Comparison of ENCODE assay signal across 13 cellular contexts in the genomic region with DNA sequence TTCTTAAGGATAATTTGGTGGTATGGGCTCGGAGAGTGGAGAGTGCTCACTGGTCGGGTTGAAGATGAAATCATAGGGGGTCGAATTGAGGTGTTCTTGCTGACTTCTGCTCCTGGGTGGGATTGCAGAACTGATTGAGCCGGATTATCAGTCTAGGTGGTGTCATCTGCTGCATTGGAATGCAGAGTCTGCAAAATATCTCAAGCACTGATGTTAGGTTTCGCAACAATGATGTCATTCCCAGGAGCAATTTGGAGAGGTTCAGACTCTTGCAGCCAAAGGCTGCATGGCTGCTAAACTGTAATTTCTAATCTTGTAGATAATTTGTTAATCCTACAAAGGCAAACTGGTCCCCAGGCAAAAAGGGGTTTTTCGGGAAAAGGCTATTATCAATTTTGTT.
DNase-seq lines count a peak whose midpoint lies in the region; ATAC-seq and TF ChIP-seq lines count a peak whose summit lies in the region.
"Had no signal": no experiment of that assay in that cellular context is flagged by ENCODE, and none has a peak within 500 bp of the region (broad histone marks: within the 10 kb centered on the region; RNA-seq: fewer than 3 reads in every experiment).

No MANE protein-coding gene starts in this region.

- no peaks in the 10 kb centered on the region for H3K9me2 ChIP-seq in SK-N-SH

- H3F3A ChIP-seq in SK-N-SH (replicated peaks; ENCODE audit: insufficient read depth): no peaks in the 10 kb centered on the region

- H3K27me3 ChIP-seq in SK-N-SH (ENCODE audit: insufficient read depth): no peaks in the 10 kb centered on the region
- no peaks in the 10 kb centered on the region for H3K27me3 ChIP-seq in MG63

- no peaks in the 10 kb centered on the region for H3K9me3 Mint-ChIP-seq in stimulated activated naive CD8-positive, alpha-beta T cell treated with anti-CD3 and anti-CD28 coated beads, Interleukin-15, Interleukin-2, amounts not matched to agents 100 ng/mL and 50 ng/mL, for 24 hours

- no peaks in the 10 kb centered on the region for H3K36me3 Mint-ChIP-seq in stimulated activated naive CD8-positive, alpha-beta T cell treated with anti-CD3 and anti-CD28 coated beads, Interleukin-15, Interleukin-2, amounts not matched to agents 100 ng/mL and 50 ng/mL, for 24 hours (ENCODE audit: low read depth)

- no peak overlapping the region for H3K4me2 ChIP-seq in SK-N-SH

- no peak for TF ChIP-seq RAD21 in SK-N-SH (IDR thresholded peaks at IDR 0.05; ENCODE audit: low read length)

- no peak for TF ChIP-seq EP300 in SK-N-SH (IDR thresholded peaks at IDR 0.05; ENCODE audit: borderline replicate concordance in 1 of 2, low read depth in 1 of 2, low read length in 1 of 2)

- CTCF ChIA-PET in SK-N-SH (lab: Yijun Ruan, JAX): interaction anchor here (1.0 kb wide), 1 partner anchor 61 kb away, joined by 4 read pairs; no protein-coding TSS in a partner anchor

- H3K9ac ChIP-seq in SK-N-SH: no peak overlapping the region

- H3K4me1 Mint-ChIP-seq in stimulated activated naive CD8-positive, alpha-beta T cell treated with anti-CD3 and anti-CD28 coated beads, Interleukin-15, Interleukin-2, amounts not matched to agents 100 ng/mL and 50 ng/mL, for 24 hours (ENCODE audit: low read depth): peaks cover 71% of the 10 kb centered on the region

- H3K36me3 ChIP-seq in SK-N-SH (replicated peaks in 1 of 2; ENCODE audit: control insufficient read depth in 1 of 2, insufficient read depth in 2 of 2, low read length in 1 of 2) (no peaks in the 10 kb centered on the region), MG63 (no peaks in the 10 kb centered on the region)

- no peaks in the 10 kb centered on the region for H3K79me2 ChIP-seq in SK-N-SH (ENCODE audit: insufficient read depth)

- H3K27me3 Mint-ChIP-seq in stimulated activated naive CD8-positive, alpha-beta T cell treated with anti-CD3 and anti-CD28 coated beads, Interleukin-15, Interleukin-2, amounts not matched to agents 100 ng/mL and 50 ng/mL, for 24 hours: no peaks in the 10 kb centered on the region
- H3K27me3 Mint-ChIP-seq: activated CD4-positive, alpha-beta memory T cell treated with anti-CD3 and anti-CD28 coated beads, Interleukin-2, amount 10 ng/mL, durations not matched to agents 7 days and 5 days had no signal

- H2AFZ ChIP-seq in SK-N-SH (ENCODE audit: low read depth): no peak overlapping the region

- H3K27ac Mint-ChIP-seq in stimulated activated naive CD8-positive, alpha-beta T cell treated with anti-CD3 and anti-CD28 coated beads, Interleukin-15, Interleukin-2, amounts not matched to agents 100 ng/mL and 50 ng/mL, for 24 hours: peak overlapping the region; percentile 98
- H3K27ac Mint-ChIP-seq: activated CD4-positive, alpha-beta memory T cell treated with anti-CD3 and anti-CD28 coated beads, Interleukin-2, amount 10 ng/mL, durations not matched to agents 7 days and 5 days had no signal

- no peaks in the 10 kb centered on the region for H4K20me1 ChIP-seq in SK-N-SH (ENCODE audit: insufficient read depth)

- no peak for DNase-seq in stimulated activated naive CD8-positive, alpha-beta T cell treated with anti-CD3 and anti-CD28 coated beads, Interleukin-15, Interleukin-2, amounts not matched to agents 100 U/mL and 50 U/mL, for 24 hours
- no peak for DNase-seq in SK-N-SH
- peak; percentile 94 for DNase-seq in fibroblast of villous mesenchyme (ENCODE audit: low read depth)
- DNase-seq in SKM-1 treated with dmso at 0.1 percent for 144 hours (lab: John Stamatoyannopoulos, UW; ENCODE audit: unreplicated experiment): no peak
- DNase-seq in NAMALWA (ENCODE audit: low spot score): no peak
- DNase-seq in MG63: no peak
- DNase-seq in inferior parietal cortex (ENCODE audit: extremely low spot score): no peak
- DNase-seq: activated CD4-positive, alpha-beta memory T cell treated with anti-CD3 and anti-CD28 coated beads, Interleukin-2, amount 10 ng/mL, durations not matched to agents 7 days and 5 days; hypothalamus; NCI-H1092 treated with DMSO at 0.1 percent for 48 hours had no signal

- 78% methylated on average over 5 of the region's 6 CpGs for WGBS in SK-N-SH (ENCODE audit: low lambda C conversion rate)

- H3K4me3 ChIP-seq in SK-N-SH (ENCODE audit: low read depth in 2 of 2, low read length in 1 of 2) (no peak overlapping the region), fibroblast of villous mesenchyme (ENCODE audit: low read depth, low read length) (no peak overlapping the region), MG63 (no peak overlapping the region)
- H3K4me3 ChIP-seq: GM12878 had no signal

- peak overlapping the region; percentile 76 for H3K4me3 Mint-ChIP-seq in stimulated activated naive CD8-positive, alpha-beta T cell treated with anti-CD3 and anti-CD28 coated beads, Interleukin-15, Interleukin-2, amounts not matched to agents 100 ng/mL and 50 ng/mL, for 24 hours
- H3K4me3 Mint-ChIP-seq: activated CD4-positive, alpha-beta memory T cell treated with anti-CD3 and anti-CD28 coated beads, Interleukin-2, amount 10 ng/mL, durations not matched to agents 7 days and 5 days had no signal

- H3K9me3 ChIP-seq in SK-N-SH: no peaks in the 10 kb centered on the region
- H3K9me3 ChIP-seq in MG63: no peaks in the 10 kb centered on the region

- no peak overlapping the region for H3K27ac ChIP-seq in SK-N-SH (ENCODE audit: low read depth in 2 of 2, low read length in 1 of 2)
- H3K27ac ChIP-seq: C4-2B had no signal

- no peak for ATAC-seq in stimulated activated naive CD8-positive, alpha-beta T cell treated with anti-CD3 and anti-CD28 coated beads, Interleukin-15, Interleukin-2, amounts not matched to agents 100 U/mL and 50 U/mL, for 24 hours

- H3K4me1 ChIP-seq in SK-N-SH (ENCODE audit: control insufficient read depth in 1 of 2, insufficient read depth in 2 of 2, low read depth in 1 of 2, low read length in 1 of 2): peaks cover 10 to 13% of the 10 kb centered on the region in 2 experiments; a peak in 3 of 4 replicates

- no peak for TF ChIP-seq CTCF in SK-N-SH (IDR thresholded peaks at IDR 0.05)
- no peak for TF ChIP-seq CTCF in fibroblast of villous mesenchyme (IDR thresholded peaks at IDR 0.05; ENCODE audit: insufficient read depth, low read depth, low read length)

- POLR2A ChIA-PET in SK-N-SH (lab: Yijun Ruan, JAX): no interaction called here

TF ChIP-seq in SK-N-SH, 30 proteins besides CTCF, POLR2A, EP300 and RAD21:
- TF ChIP-seq TCF12 (IDR thresholded peaks at IDR 0.05) (peak; percentile 15; the same call in 1 of the 2 replicates), GABPA (IDR thresholded peaks at IDR 0.05; ENCODE audit: low read depth) (no peak)
